Comparison of ENCODE assay signal across 1 cellular context in genomic region chr10:103747193-103747865, GRCh38.
TF ChIP-seq lines count a peak whose summit lies in the region.

No MANE protein-coding gene starts in this region.

TF ChIP-seq in WTC11, 78 proteins besides CTCF, POLR2A, EP300 and RAD21 (continued from another document):
- TF ChIP-seq, protein P1, sequence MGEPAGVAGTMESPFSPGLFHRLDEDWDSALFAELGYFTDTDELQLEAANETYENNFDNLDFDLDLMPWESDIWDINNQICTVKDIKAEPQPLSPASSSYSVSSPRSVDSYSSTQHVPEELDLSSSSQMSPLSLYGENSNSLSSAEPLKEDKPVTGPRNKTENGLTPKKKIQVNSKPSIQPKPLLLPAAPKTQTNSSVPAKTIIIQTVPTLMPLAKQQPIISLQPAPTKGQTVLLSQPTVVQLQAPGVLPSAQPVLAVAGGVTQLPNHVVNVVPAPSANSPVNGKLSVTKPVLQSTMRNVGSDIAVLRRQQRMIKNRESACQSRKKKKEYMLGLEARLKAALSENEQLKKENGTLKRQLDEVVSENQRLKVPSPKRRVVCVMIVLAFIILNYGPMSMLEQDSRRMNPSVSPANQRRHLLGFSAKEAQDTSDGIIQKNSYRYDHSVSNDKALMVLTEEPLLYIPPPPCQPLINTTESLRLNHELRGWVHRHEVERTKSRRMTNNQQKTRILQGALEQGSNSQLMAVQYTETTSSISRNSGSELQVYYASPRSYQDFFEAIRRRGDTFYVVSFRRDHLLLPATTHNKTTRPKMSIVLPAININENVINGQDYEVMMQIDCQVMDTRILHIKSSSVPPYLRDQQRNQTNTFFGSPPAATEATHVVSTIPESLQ (CRISPR knock-in tag; IDR thresholded peaks at IDR 0.05): no peak
- TF ChIP-seq PRRX2 (CRISPR knock-in tag; IDR thresholded peaks at IDR 0.05) (no peak), SP1 (CRISPR knock-in tag; conservative IDR thresholded peaks at IDR 0.05) (no peak), RELA (CRISPR knock-in tag; IDR thresholded peaks at IDR 0.05; ENCODE audit: borderline replicate concordance) (no peak), KAT7 (CRISPR knock-in tag; IDR thresholded peaks at IDR 0.05; ENCODE audit: borderline replicate concordance) (no peak)
- TF ChIP-seq, protein P2, sequence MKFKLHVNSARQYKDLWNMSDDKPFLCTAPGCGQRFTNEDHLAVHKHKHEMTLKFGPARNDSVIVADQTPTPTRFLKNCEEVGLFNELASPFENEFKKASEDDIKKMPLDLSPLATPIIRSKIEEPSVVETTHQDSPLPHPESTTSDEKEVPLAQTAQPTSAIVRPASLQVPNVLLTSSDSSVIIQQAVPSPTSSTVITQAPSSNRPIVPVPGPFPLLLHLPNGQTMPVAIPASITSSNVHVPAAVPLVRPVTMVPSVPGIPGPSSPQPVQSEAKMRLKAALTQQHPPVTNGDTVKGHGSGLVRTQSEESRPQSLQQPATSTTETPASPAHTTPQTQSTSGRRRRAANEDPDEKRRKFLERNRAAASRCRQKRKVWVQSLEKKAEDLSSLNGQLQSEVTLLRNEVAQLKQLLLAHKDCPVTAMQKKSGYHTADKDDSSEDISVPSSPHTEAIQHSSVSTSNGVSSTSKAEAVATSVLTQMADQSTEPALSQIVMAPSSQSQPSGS (CRISPR knock-in tag; IDR thresholded peaks at IDR 0.05; ENCODE audit: borderline replicate concordance, low read depth): no peak
- TF ChIP-seq, protein P3, sequence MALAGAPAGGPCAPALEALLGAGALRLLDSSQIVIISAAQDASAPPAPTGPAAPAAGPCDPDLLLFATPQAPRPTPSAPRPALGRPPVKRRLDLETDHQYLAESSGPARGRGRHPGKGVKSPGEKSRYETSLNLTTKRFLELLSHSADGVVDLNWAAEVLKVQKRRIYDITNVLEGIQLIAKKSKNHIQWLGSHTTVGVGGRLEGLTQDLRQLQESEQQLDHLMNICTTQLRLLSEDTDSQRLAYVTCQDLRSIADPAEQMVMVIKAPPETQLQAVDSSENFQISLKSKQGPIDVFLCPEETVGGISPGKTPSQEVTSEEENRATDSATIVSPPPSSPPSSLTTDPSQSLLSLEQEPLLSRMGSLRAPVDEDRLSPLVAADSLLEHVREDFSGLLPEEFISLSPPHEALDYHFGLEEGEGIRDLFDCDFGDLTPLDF (CRISPR knock-in tag; IDR thresholded peaks at IDR 0.05): no peak
